In genomic region chr2:98932164-98932563, GRCh38 we compare ENCODE assay signal across 29 cellular contexts. TPM values are rescaled to one million over a fixed set of nuclear protein-coding genes. Genes with fewer than 3 reads are reported as not detected.
"Had no signal": no experiment of that assay in that cellular context is flagged by ENCODE, and none has a peak within 500 bp of the region (broad histone marks: within the 10 kb centered on the region; RNA-seq: fewer than 3 reads in every experiment).

No MANE protein-coding gene starts in this region.

- H3K27ac ChIP-seq: adrenal gland, colonic mucosa, PC-9, SK-N-MC had no signal

- DNase-seq: activated B cell treated with CpG ODN at 0.5 μM for 24 hours; activated CD4-positive, alpha-beta T cell treated with anti-CD3 and anti-CD28 coated beads for 1 hour; activated CD4-positive, alpha-beta T cell treated with anti-CD3 and anti-CD28 coated beads, Interleukin-2, amount 10 ng/mL, durations not matched to agents 24 days and 14 days; activated CD4-positive, alpha-beta T cell treated with anti-CD3 and anti-CD28 coated beads, Interleukin-2, amount 50 U/mL, for 48 hours; activated gamma-delta T cell treated with Interleukin-2 at 50 U/mL for 16 hours; activated naive CD4-positive, alpha-beta T cell treated with anti-CD3 and anti-CD28 coated beads, Interleukin-2, amount 10 ng/mL, durations not matched to agents 7 days and 5 days; activated naive CD8-positive, alpha-beta T cell treated with anti-CD3 and anti-CD28 coated beads for 36 hours; activated T-cell treated with anti-CD3 and anti-CD28 coated beads for 4 hours; activated T-cell treated with anti-CD3 and anti-CD28 coated beads, Interleukin-2, amount 50 U/mL, for 48 hours; anterior cingulate cortex; caudate nucleus; colonic mucosa; Karpas-422; MM.1S; NCI-H1105 treated with DMSO at 0.1 percent for 48 hours; NCI-H1694 treated with DMSO at 0.1 percent for 48 hours; NCI-H2029 treated with DMSO at 0.1 percent for 48 hours; NCI-H446; NCI-H524; NCI-H82; PC-9; SIG-M5; T-cell; T-helper 2 cell; T1000 had no signal

- H3K4me3 Mint-ChIP-seq: activated B cell treated with CpG ODN at 0.5 μM for 24 hours; activated CD4-positive, alpha-beta T cell treated with anti-CD3 and anti-CD28 coated beads, Interleukin-2, amount 10 ng/mL, durations not matched to agents 24 days and 14 days; activated naive CD4-positive, alpha-beta T cell treated with anti-CD3 and anti-CD28 coated beads, Interleukin-2, amount 10 ng/mL, durations not matched to agents 7 days and 5 days; activated naive CD8-positive, alpha-beta T cell treated with anti-CD3 and anti-CD28 coated beads for 36 hours; T-cell had no signal

- H3K27ac Mint-ChIP-seq: activated B cell treated with CpG ODN at 0.5 μM for 24 hours; activated CD4-positive, alpha-beta T cell treated with anti-CD3 and anti-CD28 coated beads, Interleukin-2, amount 10 ng/mL, durations not matched to agents 24 days and 14 days; activated naive CD4-positive, alpha-beta T cell treated with anti-CD3 and anti-CD28 coated beads, Interleukin-2, amount 10 ng/mL, durations not matched to agents 7 days and 5 days; activated naive CD8-positive, alpha-beta T cell treated with anti-CD3 and anti-CD28 coated beads for 36 hours; activated T-helper 2 cell treated with anti-CD3 and anti-CD28 coated beads, Interferon-gamma antibody, Interleukin-2, Interleukin-4, amounts not matched to agents 10 μg/mL and 5 μg/mL and 100 μg/mL, durations not matched to agents 14 hours and 24 hours and 36 hours; T-cell had no signal

- H3K9me3 ChIP-seq: adrenal gland, colonic mucosa had no signal

- FAIRE-seq: TTC549 had no signal

- H3K36me3 ChIP-seq: adrenal gland, colonic mucosa had no signal

- H3K4me3 ChIP-seq: adrenal gland, colonic mucosa, PC-9, SK-N-MC had no signal

- H3K9me3 Mint-ChIP-seq: activated B cell treated with CpG ODN at 0.5 μM for 24 hours; activated CD4-positive, alpha-beta T cell treated with anti-CD3 and anti-CD28 coated beads, Interleukin-2, amount 10 ng/mL, durations not matched to agents 24 days and 14 days; activated naive CD4-positive, alpha-beta T cell treated with anti-CD3 and anti-CD28 coated beads, Interleukin-2, amount 10 ng/mL, durations not matched to agents 7 days and 5 days; activated naive CD8-positive, alpha-beta T cell treated with anti-CD3 and anti-CD28 coated beads for 36 hours; activated T-helper 2 cell treated with anti-CD3 and anti-CD28 coated beads, Interferon-gamma antibody, Interleukin-2, Interleukin-4, amounts not matched to agents 10 μg/mL and 5 μg/mL and 100 μg/mL, durations not matched to agents 14 hours and 24 hours and 36 hours; T-cell had no signal

- H3K36me3 Mint-ChIP-seq: activated naive CD4-positive, alpha-beta T cell treated with anti-CD3 and anti-CD28 coated beads, Interleukin-2, amount 10 ng/mL, durations not matched to agents 7 days and 5 days; activated naive CD8-positive, alpha-beta T cell treated with anti-CD3 and anti-CD28 coated beads for 36 hours; T-cell had no signal

RNA-seq across cellular contexts. Expression of gene CRACDL, which starts 3.9 kb away (rescaled TPM):
- total RNA-seq: activated B cell treated with CpG ODN at 0.5 μM for 24 hours had no signal
